1 cellular context compared by ENCODE assay signal in the genomic region with DNA sequence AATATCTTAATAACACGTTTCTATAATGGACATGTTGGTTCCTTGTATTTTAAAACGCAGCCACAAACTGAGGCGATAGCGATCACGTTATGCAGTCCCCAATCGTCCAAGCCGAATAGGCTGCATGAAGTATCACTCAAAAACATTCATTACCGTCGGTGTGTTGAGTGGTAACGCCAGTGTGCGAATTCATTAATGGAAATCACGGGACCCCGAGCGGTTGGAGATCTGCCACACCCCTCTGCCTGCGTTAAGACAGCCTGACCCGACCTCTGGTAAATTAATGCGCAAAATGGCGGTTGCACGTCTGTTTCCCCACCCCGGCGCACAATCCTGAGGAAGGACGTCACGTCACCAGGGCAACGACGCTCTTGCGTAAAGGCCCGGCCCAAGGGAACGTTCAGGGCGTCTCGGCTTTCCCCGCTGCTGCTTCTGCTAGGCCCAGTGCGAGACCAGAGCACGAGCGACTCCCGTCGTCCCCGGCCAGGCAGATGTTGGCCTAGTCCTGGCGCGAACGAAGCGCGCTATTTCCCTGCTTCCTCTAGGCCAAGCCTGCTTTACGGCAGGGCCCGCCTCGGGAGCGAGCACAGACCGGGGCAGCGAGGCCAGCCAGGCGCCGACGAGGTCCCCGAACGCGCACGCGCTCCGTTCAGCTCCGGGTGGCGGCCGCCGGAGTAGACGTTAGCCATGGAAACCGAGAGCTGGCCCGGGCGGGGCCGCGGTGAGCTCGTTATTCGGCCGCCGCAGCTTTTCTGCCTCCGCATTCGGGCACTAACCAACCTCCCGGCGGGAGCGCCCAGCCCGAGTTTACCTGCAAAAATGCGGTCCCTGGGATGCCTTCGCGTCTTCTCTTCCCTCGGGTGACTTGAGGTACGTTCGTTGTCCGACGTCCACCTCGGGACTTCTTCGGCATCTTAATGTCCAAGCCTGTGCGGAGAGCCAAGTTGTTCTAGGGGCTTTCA.
TF ChIP-seq lines count a peak whose summit lies in the region.

Gene PCNX4 (plus strand): TSS at position 374 of the 962 bp plus-strand sequence. CDS start 15,716 bp downstream, outside the sequence.

TF ChIP-seq in K562, 482 proteins besides CTCF, POLR2A, EP300 and RAD21 (continued from another document and continues in another):
- TF ChIP-seq MTA3 (IDR thresholded peaks at IDR 0.05; ENCODE audit: borderline replicate concordance): 0 out of 2 replicates have a peak, but pooled peaks have one; percentile 64
- TF ChIP-seq POLR2G (IDR thresholded peaks at IDR 0.05; ENCODE audit: low read depth, low read length): peak; percentile 93
- TF ChIP-seq ZNF583 (CRISPR knock-in tag; IDR thresholded peaks at IDR 0.05): no peak
- TF ChIP-seq MAZ (CRISPR knock-in tag; conservative IDR thresholded peaks at IDR 0.05 in 1 of 2, IDR thresholded peaks at IDR 0.05 in 1 of 2): peak; percentile 55 to 74; a peak in 2 of 4 replicates
- TF ChIP-seq ARID3B (CRISPR knock-in tag; IDR thresholded peaks at IDR 0.05; ENCODE audit: borderline replicate concordance): no peak
- peak; percentile 81 for TF ChIP-seq KDM5B (IDR thresholded peaks at IDR 0.05; ENCODE audit: insufficient replicate concordance, low read depth, low read length)
- peak; percentile 42; the same call in 1 of the 2 replicates for TF ChIP-seq EGR1 (conservative IDR thresholded peaks at IDR 0.05)
- peak; percentile 46 for TF ChIP-seq PHF20 (IDR thresholded peaks at IDR 0.05; ENCODE audit: partially characterized antibody)
- no peak for TF ChIP-seq KLF16 (IDR thresholded peaks at IDR 0.05)
- TF ChIP-seq GABPA (tag; conservative IDR thresholded peaks at IDR 0.05; ENCODE audit: low read depth): 0 out of 2 replicates have a peak, but pooled peaks have one; percentile 25
- no peak for TF ChIP-seq PHTF2 (CRISPR knock-in tag; IDR thresholded peaks at IDR 0.05)
- TF ChIP-seq FOXJ2 (tag; IDR thresholded peaks at IDR 0.05): 0 out of 2 replicates have a peak, but pooled peaks have one; percentile 14
- TF ChIP-seq RFX1 (IDR thresholded peaks at IDR 0.05): peak; percentile 95
- TF ChIP-seq RNF2 (IDR thresholded peaks at IDR 0.05): peak; percentile 75
- TF ChIP-seq PHF8 (IDR thresholded peaks at IDR 0.05; ENCODE audit: borderline replicate concordance, low read length): peak; percentile 96
- peak; percentile 34; the same call in 1 of the 2 replicates for TF ChIP-seq NR2C1 (IDR thresholded peaks at IDR 0.05)
- peak; percentile 58 for TF ChIP-seq NR2C1 (tag; IDR thresholded peaks at IDR 0.05)
- TF ChIP-seq, protein P1, sequence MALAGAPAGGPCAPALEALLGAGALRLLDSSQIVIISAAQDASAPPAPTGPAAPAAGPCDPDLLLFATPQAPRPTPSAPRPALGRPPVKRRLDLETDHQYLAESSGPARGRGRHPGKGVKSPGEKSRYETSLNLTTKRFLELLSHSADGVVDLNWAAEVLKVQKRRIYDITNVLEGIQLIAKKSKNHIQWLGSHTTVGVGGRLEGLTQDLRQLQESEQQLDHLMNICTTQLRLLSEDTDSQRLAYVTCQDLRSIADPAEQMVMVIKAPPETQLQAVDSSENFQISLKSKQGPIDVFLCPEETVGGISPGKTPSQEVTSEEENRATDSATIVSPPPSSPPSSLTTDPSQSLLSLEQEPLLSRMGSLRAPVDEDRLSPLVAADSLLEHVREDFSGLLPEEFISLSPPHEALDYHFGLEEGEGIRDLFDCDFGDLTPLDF (CRISPR knock-in tag; IDR thresholded peaks at IDR 0.05): peak; percentile 82
- TF ChIP-seq CBX3 (IDR thresholded peaks at IDR 0.05; ENCODE audit: borderline replicate concordance in 1 of 2, low read length in 2 of 2): peak in 1 of 2 experiments; percentile 45; a peak in 2 of 3 replicates
- TF ChIP-seq CSDE1 (IDR thresholded peaks at IDR 0.05): peak in 1 of 2 experiments; percentile 64; a peak in 1 of 4 replicates
- TF ChIP-seq E2F4 (CRISPR knock-in tag; IDR thresholded peaks at IDR 0.05; ENCODE audit: low read depth): 0 out of 2 replicates have a peak, but pooled peaks have one; percentile 46
- peak in 1 of 2 experiments; percentile 64; a peak in 2 of 4 replicates for TF ChIP-seq ZNF639 (CRISPR knock-in tag; conservative IDR thresholded peaks at IDR 0.05 in 1 of 2, IDR thresholded peaks at IDR 0.05 in 1 of 2)
- TF ChIP-seq TOE1 (IDR thresholded peaks at IDR 0.05; ENCODE audit: borderline replicate concordance): no peak; the same call in 1 of the 2 replicates
- peak; percentile 55; the same call in 1 of the 2 replicates for TF ChIP-seq TOE1 (CRISPR knock-in tag; IDR thresholded peaks at IDR 0.05; ENCODE audit: borderline replicate concordance, low read depth)
- TF ChIP-seq CBFA2T3 (IDR thresholded peaks at IDR 0.05): no peak
- TF ChIP-seq ZNF165 (CRISPR knock-in tag; IDR thresholded peaks at IDR 0.05; ENCODE audit: borderline replicate concordance): no peak
- peak; percentile 46; the same call in 1 of the 2 replicates for TF ChIP-seq JUND (IDR thresholded peaks at IDR 0.05; ENCODE audit: borderline replicate concordance, low read depth, low read length)
- peak; percentile 49; the same call in 1 of the 3 replicates for TF ChIP-seq JUND (tag; IDR thresholded peaks at IDR 0.05; ENCODE audit: borderline replicate concordance, low read depth, low read length)
- no peak for TF ChIP-seq FUS (optimal IDR thresholded peaks at IDR 0.05; ENCODE audit: low read depth, low read length)
- TF ChIP-seq HEY1 (CRISPR knock-in tag; IDR thresholded peaks at IDR 0.05; ENCODE audit: borderline replicate concordance): no peak
- TF ChIP-seq SP1 (CRISPR knock-in tag; IDR thresholded peaks at IDR 0.05): peak; percentile 65
- peak; percentile 6; the same call in 1 of the 2 replicates for TF ChIP-seq TCF3 (CRISPR knock-in tag; IDR thresholded peaks at IDR 0.05)
- TF ChIP-seq, protein P2, sequence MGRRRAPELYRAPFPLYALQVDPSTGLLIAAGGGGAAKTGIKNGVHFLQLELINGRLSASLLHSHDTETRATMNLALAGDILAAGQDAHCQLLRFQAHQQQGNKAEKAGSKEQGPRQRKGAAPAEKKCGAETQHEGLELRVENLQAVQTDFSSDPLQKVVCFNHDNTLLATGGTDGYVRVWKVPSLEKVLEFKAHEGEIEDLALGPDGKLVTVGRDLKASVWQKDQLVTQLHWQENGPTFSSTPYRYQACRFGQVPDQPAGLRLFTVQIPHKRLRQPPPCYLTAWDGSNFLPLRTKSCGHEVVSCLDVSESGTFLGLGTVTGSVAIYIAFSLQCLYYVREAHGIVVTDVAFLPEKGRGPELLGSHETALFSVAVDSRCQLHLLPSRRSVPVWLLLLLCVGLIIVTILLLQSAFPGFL (CRISPR knock-in tag; IDR thresholded peaks at IDR 0.05): no peak
- TF ChIP-seq CREB1 (IDR thresholded peaks at IDR 0.05): peak; percentile 78
- peak; percentile 81 for TF ChIP-seq CREB1 (CRISPR knock-in tag; IDR thresholded peaks at IDR 0.05)
- 0 out of 2 replicates have a peak, but pooled peaks have one; percentile 69 for TF ChIP-seq SIN3B (IDR thresholded peaks at IDR 0.05; ENCODE audit: low read depth)
- TF ChIP-seq, protein P3, sequence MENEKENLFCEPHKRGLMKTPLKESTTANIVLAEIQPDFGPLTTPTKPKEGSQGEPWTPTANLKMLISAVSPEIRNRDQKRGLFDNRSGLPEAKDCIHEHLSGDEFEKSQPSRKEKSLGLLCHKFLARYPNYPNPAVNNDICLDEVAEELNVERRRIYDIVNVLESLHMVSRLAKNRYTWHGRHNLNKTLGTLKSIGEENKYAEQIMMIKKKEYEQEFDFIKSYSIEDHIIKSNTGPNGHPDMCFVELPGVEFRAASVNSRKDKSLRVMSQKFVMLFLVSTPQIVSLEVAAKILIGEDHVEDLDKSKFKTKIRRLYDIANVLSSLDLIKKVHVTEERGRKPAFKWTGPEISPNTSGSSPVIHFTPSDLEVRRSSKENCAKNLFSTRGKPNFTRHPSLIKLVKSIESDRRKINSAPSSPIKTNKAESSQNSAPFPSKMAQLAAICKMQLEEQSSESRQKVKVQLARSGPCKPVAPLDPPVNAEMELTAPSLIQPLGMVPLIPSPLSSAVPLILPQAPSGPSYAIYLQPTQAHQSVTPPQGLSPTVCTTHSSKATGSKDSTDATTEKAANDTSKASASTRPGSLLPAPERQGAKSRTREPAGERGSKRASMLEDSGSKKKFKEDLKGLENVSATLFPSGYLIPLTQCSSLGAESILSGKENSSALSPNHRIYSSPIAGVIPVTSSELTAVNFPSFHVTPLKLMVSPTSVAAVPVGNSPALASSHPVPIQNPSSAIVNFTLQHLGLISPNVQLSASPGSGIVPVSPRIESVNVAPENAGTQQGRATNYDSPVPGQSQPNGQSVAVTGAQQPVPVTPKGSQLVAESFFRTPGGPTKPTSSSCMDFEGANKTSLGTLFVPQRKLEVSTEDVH (IDR thresholded peaks at IDR 0.05; ENCODE audit: low read depth, partially characterized antibody): peak; percentile 43
- peak; percentile 72 for TF ChIP-seq HMGN3 (IDR thresholded peaks at IDR 0.05; ENCODE audit: borderline replicate concordance, extremely low read depth, insufficient read length, low read depth, low read length)
- TF ChIP-seq CXXC5 (CRISPR knock-in tag; IDR thresholded peaks at IDR 0.05): peak; percentile 84
- peak; percentile 30; the same call in 1 of the 2 replicates for TF ChIP-seq CBX1 (IDR thresholded peaks at IDR 0.05; ENCODE audit: low read depth)
- peak; percentile 77 for TF ChIP-seq KLF13 (tag; IDR thresholded peaks at IDR 0.05; ENCODE audit: borderline replicate concordance, low read depth)
- no peak for TF ChIP-seq FOXP4 (CRISPR knock-in tag; IDR thresholded peaks at IDR 0.05; ENCODE audit: borderline replicate concordance)
- no peak for TF ChIP-seq ASH1L (IDR thresholded peaks at IDR 0.05; ENCODE audit: borderline replicate concordance, low read depth, partially characterized antibody)
- no peak for TF ChIP-seq CBFB (CRISPR knock-in tag; IDR thresholded peaks at IDR 0.05)
- TF ChIP-seq, protein P4, sequence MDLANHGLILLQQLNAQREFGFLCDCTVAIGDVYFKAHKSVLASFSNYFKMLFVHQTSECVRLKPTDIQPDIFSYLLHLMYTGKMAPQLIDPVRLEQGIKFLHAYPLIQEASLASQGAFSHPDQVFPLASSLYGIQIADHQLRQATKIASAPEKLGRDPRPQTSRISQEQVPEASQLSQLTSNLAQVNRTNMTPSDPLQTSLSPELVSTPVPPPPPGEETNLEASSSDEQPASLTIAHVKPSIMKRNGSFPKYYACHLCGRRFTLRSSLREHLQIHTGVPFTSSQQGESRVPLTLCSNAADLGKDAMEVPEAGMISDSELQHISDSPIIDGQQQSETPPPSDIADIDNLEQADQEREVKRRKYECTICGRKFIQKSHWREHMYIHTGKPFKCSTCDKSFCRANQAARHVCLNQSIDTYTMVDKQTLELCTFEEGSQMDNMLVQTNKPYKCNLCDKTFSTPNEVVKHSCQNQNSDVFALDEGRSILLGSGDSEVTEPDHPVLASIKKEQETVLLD (IDR thresholded peaks at IDR 0.05): peak; percentile 91
- TF ChIP-seq FOSL1 (tag; conservative IDR thresholded peaks at IDR 0.05): peak; percentile 40; the same call in 1 of the 2 replicates
- no peak for TF ChIP-seq BCL6 (CRISPR knock-in tag; IDR thresholded peaks at IDR 0.05)
- peak; percentile 71 for TF ChIP-seq MEIS2 (IDR thresholded peaks at IDR 0.05; ENCODE audit: partially characterized antibody)
- TF ChIP-seq, protein P5, sequence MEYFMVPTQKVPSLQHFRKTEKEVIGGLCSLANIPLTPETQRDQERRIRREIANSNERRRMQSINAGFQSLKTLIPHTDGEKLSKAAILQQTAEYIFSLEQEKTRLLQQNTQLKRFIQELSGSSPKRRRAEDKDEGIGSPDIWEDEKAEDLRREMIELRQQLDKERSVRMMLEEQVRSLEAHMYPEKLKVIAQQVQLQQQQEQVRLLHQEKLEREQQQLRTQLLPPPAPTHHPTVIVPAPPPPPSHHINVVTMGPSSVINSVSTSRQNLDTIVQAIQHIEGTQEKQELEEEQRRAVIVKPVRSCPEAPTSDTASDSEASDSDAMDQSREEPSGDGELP (CRISPR knock-in tag; IDR thresholded peaks at IDR 0.05; ENCODE audit: borderline replicate concordance): peak; percentile 84
